In genomic region chr10:45404087-45404769, GRCh38 we compare ENCODE assay signal across 15 cellular contexts. TPM values are rescaled to one million over a fixed set of nuclear protein-coding genes. Genes with fewer than 3 reads are reported as not detected.
DNase-seq lines count a peak whose midpoint lies in the region; ATAC-seq, FAIRE-seq and TF ChIP-seq lines count a peak whose summit lies in the region.
"Had no signal": no experiment of that assay in that cellular context is flagged by ENCODE, and none has a peak within 500 bp of the region (broad histone marks: within the 10 kb centered on the region; RNA-seq: fewer than 3 reads in every experiment).

No MANE protein-coding gene starts in this region.

- DNase-seq in GM12891 (ENCODE audit: insufficient read length, low spot score) (no peak), KBM-7 (peak; percentile 98), K562 (ENCODE audit: extremely low read depth in 1 of 4, low spot score in 3 of 4) (peak in 2 of 4 experiments; percentile 7 to 51), omental fat pad (ENCODE audit: low spot score) (no peak), SHP77 (lab: John Stamatoyannopoulos, UW) (no peak), DMS79 (lab: John Stamatoyannopoulos, UW) (no peak), 8988T (no peak)
- no peak for DNase-seq in activated effector memory CD4-positive, alpha-beta T cell treated with anti-CD3 and anti-CD28 coated beads, Interleukin-2, amount 50 U/mL, for 16 hours
- DNase-seq: activated CD8-positive, alpha-beta memory T cell treated with anti-CD3 and anti-CD28 coated beads, Interleukin-2, amount 10 ng/mL, durations not matched to agents 7 days and 5 days; amniotic stem cell; Caco-2; effector memory CD4-positive, alpha-beta T cell; NCI-H774; T-helper 2 cell had no signal

- H3K79me2 ChIP-seq in K562 (ENCODE audit: control insufficient read depth, insufficient read depth, low read length): no peaks in the 10 kb centered on the region

- no peaks in the 10 kb centered on the region for H3K9me1 ChIP-seq in K562 (ENCODE audit: control insufficient read depth, insufficient read depth, low read length)

- intact Hi-C loops in K562 (cut with micrococcal nuclease): no loop called here

- TF ChIP-seq POLR2A in GM12891 (IDR thresholded peaks at IDR 0.05; ENCODE audit: low read depth, low read length) (no peak), K562 (conservative IDR thresholded peaks at IDR 0.05) (no peak)

- H3K4me1 ChIP-seq in K562 (replicated peaks in 1 of 2; ENCODE audit: control insufficient read depth in 2 of 2, insufficient read depth in 2 of 2, low read length in 2 of 2): peaks cover 7 to 43% of the 10 kb centered on the region in 2 experiments; a peak in 4 of 5 replicates

- H3K4me2 ChIP-seq in K562 (ENCODE audit: insufficient read depth, low read length): peak overlapping the region; percentile 47

- CTCF ChIA-PET in K562 (lab: Yijun Ruan, JAX; ENCODE audit: low intra/inter-chr PET ratio): no interaction called here

- ATAC-seq in K562 (peak; percentile 66), omental fat pad (ENCODE audit: low FRiP score) (peak; percentile 48)
- ATAC-seq: activated CD8-positive, alpha-beta memory T cell treated with anti-CD3 and anti-CD28 coated beads, Interleukin-2, amount 10 ng/mL, durations not matched to agents 7 days and 5 days had no signal

- H3K27ac ChIP-seq in K562 (ENCODE audit: extremely low read depth, low read depth, low read length): peak overlapping the region; percentile 12; the same call in 1 of the 3 replicates

- WGBS in K562 (ENCODE audit: insufficient coverage, low coverage, missing lambda C conversion rate): 7% methylated on average over 10 of the region's 10 CpGs

- no peaks in the 10 kb centered on the region for H4K20me1 ChIP-seq in K562 (replicated peaks; ENCODE audit: control insufficient read depth, insufficient read depth, low read length)

- peak in 1 of 2 experiments; percentile 17; a peak in 1 of 4 replicates for TF ChIP-seq RAD21 in K562 (CRISPR knock-in tag; conservative IDR thresholded peaks at IDR 0.05 in 1 of 2, IDR thresholded peaks at IDR 0.05 in 1 of 2)

- POLR2A ChIA-PET in K562 (lab: Yijun Ruan, JAX): interaction anchor here (0.9 to 1.4 kb wide), 5 partner anchors 13 to 253 kb away, joined by 3 to 7 read pairs (median 3); no protein-coding TSS in a partner anchor

- H3K27me3 ChIP-seq in K562 (ENCODE audit: control insufficient read depth in 2 of 2, insufficient read depth in 2 of 2, low read length in 2 of 2): no peaks in the 10 kb centered on the region

- H3K9me3 ChIP-seq in K562 (replicated peaks; ENCODE audit: control insufficient read depth, insufficient read depth, low read depth, low read length): 0 out of 2 replicates have a peak, but pooled peaks cover 2% of the 10 kb centered on the region
- H3K9me3 ChIP-seq: Caco-2 had no signal

- BruUV-seq in K562 (replicated peaks; lab: Mats Ljungman, UMichigan): no TSS peak

- H2AFZ ChIP-seq in K562 (ENCODE audit: low read depth, low read length): peak overlapping the region; percentile 25; the same call in 1 of the 2 replicates

- in situ Hi-C loops in KBM-7 (cut with MboI; ENCODE audit: low pct_unique_long_range_greater_than_20kb, low sequenced_read_pairs) (no loop called here), K562 (cut with MboI) (no loop called here)

- peak; percentile 90 for FAIRE-seq in GM12891 (lab: Jason Lieb, UNC)
- FAIRE-seq in K562 (lab: Jason Lieb, UNC): peak; percentile 29

- H3K4me3 ChIP-seq in K562: no peak overlapping the region

- no peaks in the 10 kb centered on the region for H3K36me3 ChIP-seq in K562 (ENCODE audit: control insufficient read depth, insufficient read depth, low read length)

- H3K9ac ChIP-seq in K562 (ENCODE audit: insufficient read depth in 1 of 2, low read depth in 2 of 2, low read length in 2 of 2): no peak overlapping the region; a peak in 1 of 4 replicates

- no peak for TF ChIP-seq CTCF in K562 (IDR thresholded peaks at IDR 0.05 in 2 of 3, conservative IDR thresholded peaks at IDR 0.05 in 1 of 3; ENCODE audit: insufficient read depth in 2 of 3, low read depth in 1 of 3, low read length in 3 of 3)
- TF ChIP-seq CTCF in omental fat pad (IDR thresholded peaks at IDR 0.05): no peak

- peak; percentile 59; the same call in 1 of the 2 replicates for TF ChIP-seq EP300 in K562 (IDR thresholded peaks at IDR 0.05; ENCODE audit: low read length)

TF ChIP-seq in GM12891, 5 proteins besides CTCF, POLR2A, EP300 and RAD21:
- TF ChIP-seq POLR2AphosphoS5 (IDR thresholded peaks at IDR 0.05; ENCODE audit: low read depth, low read length) (no peak), PAX5 (IDR thresholded peaks at IDR 0.05; ENCODE audit: insufficient read depth, low read length, severe bottlenecking) (no peak), TAF1 (IDR thresholded peaks at IDR 0.05; ENCODE audit: low read depth, low read length) (no peak), SPI1 (IDR thresholded peaks at IDR 0.05; ENCODE audit: low read depth, low read length) (peak; percentile 73), POU2F2 (IDR thresholded peaks at IDR 0.05; ENCODE audit: low read depth, low read length) (no peak)

TF ChIP-seq in K562, 482 proteins besides CTCF, POLR2A, EP300 and RAD21 (continues in another document):
- TF ChIP-seq ZNF639 (CRISPR knock-in tag; conservative IDR thresholded peaks at IDR 0.05 in 1 of 2, IDR thresholded peaks at IDR 0.05 in 1 of 2): 0 out of 4 replicates have a peak, but pooled peaks of 1 of the 2 experiments have one; percentile 48
- TF ChIP-seq LCOR (CRISPR knock-in tag; IDR thresholded peaks at IDR 0.05): 0 out of 2 replicates have a peak, but pooled peaks have one; percentile 34
- peak; percentile 38; the same call in 1 of the 2 replicates for TF ChIP-seq HMBOX1 (IDR thresholded peaks at IDR 0.05)
- TF ChIP-seq VEZF1 (CRISPR knock-in tag; IDR thresholded peaks at IDR 0.05): peak; percentile 33; the same call in 1 of the 2 replicates
- no peak for TF ChIP-seq CREBBP (IDR thresholded peaks at IDR 0.05; ENCODE audit: low read depth, low read length)
- TF ChIP-seq ETV6 (IDR thresholded peaks at IDR 0.05; ENCODE audit: borderline replicate concordance in 1 of 2, low read depth in 2 of 2, low read length in 1 of 2): peak in 1 of 2 experiments; percentile 92; a peak in 2 of 4 replicates
- no peak for TF ChIP-seq ETV6 (CRISPR knock-in tag; IDR thresholded peaks at IDR 0.05; ENCODE audit: borderline replicate concordance)
- peak; percentile 29; the same call in 1 of the 2 replicates for TF ChIP-seq PML (IDR thresholded peaks at IDR 0.05; ENCODE audit: low read length)
- no peak for TF ChIP-seq TRIM24 (IDR thresholded peaks at IDR 0.05)
- TF ChIP-seq NUFIP1 (IDR thresholded peaks at IDR 0.05; ENCODE audit: partially characterized antibody): no peak
- no peak for TF ChIP-seq BRCA1 (IDR thresholded peaks at IDR 0.05)
- no peak for TF ChIP-seq BRCA1 (CRISPR knock-in tag; IDR thresholded peaks at IDR 0.05)

RNA-seq across cellular contexts. Expression of gene ALOX5, which starts 30.2 kb away (rescaled TPM):
- 53.2 TPM for polyA plus RNA-seq in GM12891 (2012; ENCODE audit: low read depth, missing spikeins)
- total RNA-seq in K562 (2011; cell fraction: chromatin; rRNA removed; ENCODE audit: low replicate concordance): 3.5 and 4.3 TPM in 2 replicates
- 2.2 and 3.8 TPM in 2 replicates for total RNA-seq in K562 (2011; cell fraction: nucleolus; rRNA removed)
- total RNA-seq in K562 (2011; cell fraction: nucleoplasm; rRNA removed): 2.5 and 2.6 TPM in 2 replicates
- total RNA-seq in K562 (2014; rRNA removed) (1.1 and 1.9 TPM in 2 replicates), K562 (2014; rRNA removed; fragmentation: Illumina TruSeq; extraction: Trizol) (0.51 and 0.73 TPM in 2 replicates), K562 (2015; rRNA removed; fragmentation: Illumina TruSeq; extraction: Trizol) (1.8 and 1.9 TPM in 2 replicates), K562 (2021) (0.92 and 2.0 TPM in 2 replicates), omental fat pad (100 to 1,000 TPM in 2 of 4 donors, 10 to 100 TPM in 2; 40.6 to 153 (median 78.0) TPM)
- polyA plus RNA-seq in K562 (2011; rRNA removed) (0.74 and 6.5 TPM in 2 replicates), K562 (2014; fragmentation: Illumina TruSeq; extraction: Trizol) (1.4 and 1.5 TPM in 2 replicates), K562 (2014; fragmentation: Nextera tagmentation; extraction: Ambion mirVana) (under 1 TPM; 0.10 to 0.13 TPM), K562 (2014; rRNA removed) (1.6 and 2.4 TPM in 2 replicates)
- polyA plus RNA-seq in K562 (2011; cell fraction: cytosol; rRNA removed): 0.61 and 3.8 TPM in 2 replicates
- 10.6 and 47.2 TPM in 2 replicates for polyA plus RNA-seq in K562 (2011; cell fraction: nucleus; rRNA removed)
- 4.9 and 23.7 TPM in 2 replicates for polyA plus RNA-seq in K562 (2012)
- 0.46 and 3.2 TPM in 2 replicates for polyA minus RNA-seq in K562 (2011; rRNA and poly(A)+ RNA removed)
- polyA minus RNA-seq in K562 (2011; cell fraction: cytosol; rRNA and poly(A)+ RNA removed): 2.5 TPM in 1 of 2 replicates, not detected in the other
- 2.0 and 18.2 TPM in 2 replicates for polyA minus RNA-seq in K562 (2011; cell fraction: nucleus; rRNA and poly(A)+ RNA removed)
- total RNA-seq: Caco-2, myocyte had no signal

Comparison
In these comparisons a context has a peak if more than half of its experiments do, and no peak if none do; other contexts are left out.
1. RNA of gene ALOX5, which starts 30.2 kb away (total RNA-seq): 40.6 to 153 TPM in omental fat pad; 0.51 to 4.3 TPM in K562; every median in the first group is over 4 times any median in the second.